Comparison of ENCODE assay signal across 10 cellular contexts in genomic region chr4:1053891-1054290, GRCh38. TPM values are rescaled to one million over a fixed set of nuclear protein-coding genes. Genes with fewer than 3 reads are reported as not detected.
A peak's percentile ranks its signal among the peaks of the same experiment; 100 is the strongest.
DNase-seq lines count a peak whose midpoint lies in the region; TF ChIP-seq lines count a peak whose summit lies in the region.
"Not testable (repeated sequence)": the region's sequence is repeated elsewhere in the genome, so short reads cannot be mapped to it uniquely, and the experiment has no call there.
"Had no signal": no experiment of that assay in that cellular context is flagged by ENCODE, and none has a peak within 500 bp of the region (broad histone marks: within the 10 kb centered on the region; RNA-seq: fewer than 3 reads in every experiment).

No MANE protein-coding gene starts in this region.

- intact Hi-C loops in ovary (cut with DNase I), result not testable (repeated sequence)

- peaks cover 12% of the 10 kb centered on the region for H3K4me1 Mint-ChIP-seq in activated T-cell treated with anti-CD3 and anti-CD28 coated beads, Interleukin-2, amount 50 U/mL, for 24 hours (ENCODE audit: low read depth)
- H3K4me1 Mint-ChIP-seq in activated naive CD4-positive, alpha-beta T cell treated with anti-CD3 and anti-CD28 coated beads, Interleukin-2, amount 10 ng/mL, durations not matched to agents 7 days and 5 days, result peaks cover 11% of the 10 kb centered on the region
- peaks cover 28% of the 10 kb centered on the region for H3K4me1 Mint-ChIP-seq in chondrocyte (ENCODE audit: low read depth)

- CTCF ChIA-PET in activated naive CD4-positive, alpha-beta T cell treated with anti-CD3 and anti-CD28 coated beads, Interleukin-2, amount 10 ng/mL, durations not matched to agents 7 days and 5 days (lab: Charles Lee), result interaction anchor here (0.7 kb wide), 1 partner anchor 11 kb away, joined by 3 read pairs; no protein-coding TSS in a partner anchor

- not testable (repeated sequence) for H3K4me1 ChIP-seq in ovary (ENCODE audit: insufficient read depth)
- peaks cover 43% of the 10 kb centered on the region for H3K4me1 ChIP-seq in suprapubic skin

- H3K4me3 Mint-ChIP-seq in activated T-cell treated with anti-CD3 and anti-CD28 coated beads, Interleukin-2, amount 50 U/mL, for 24 hours; activated naive CD4-positive, alpha-beta T cell treated with anti-CD3 and anti-CD28 coated beads, Interleukin-2, amount 10 ng/mL, durations not matched to agents 7 days and 5 days; chondrocyte (ENCODE audit: unreplicated experiment): not testable (repeated sequence)

- H3K9me3 Mint-ChIP-seq in activated T-cell treated with anti-CD3 and anti-CD28 coated beads, Interleukin-2, amount 50 U/mL, for 24 hours; activated naive CD4-positive, alpha-beta T cell treated with anti-CD3 and anti-CD28 coated beads, Interleukin-2, amount 10 ng/mL, durations not matched to agents 7 days and 5 days; chondrocyte (ENCODE audit: low read depth): not testable (repeated sequence)

- TF ChIP-seq EP300 in ovary (IDR thresholded peaks at IDR 0.05); suprapubic skin (IDR thresholded peaks at IDR 0.05): not testable (repeated sequence)

- H3K36me3 ChIP-seq in ovary, suprapubic skin: not testable (repeated sequence)

- WGBS in ovary, 3 donors, result 63 to 75% (median 70%) methylated on average over 1 to 7 of the region's 7 CpGs
- 31% methylated on average over 6 of the region's 7 CpGs for WGBS in suprapubic skin

- H3K27ac ChIP-seq in ovary, suprapubic skin: not testable (repeated sequence)

- H3K36me3 Mint-ChIP-seq in activated T-cell treated with anti-CD3 and anti-CD28 coated beads, Interleukin-2, amount 50 U/mL, for 24 hours (ENCODE audit: low read depth); activated naive CD4-positive, alpha-beta T cell treated with anti-CD3 and anti-CD28 coated beads, Interleukin-2, amount 10 ng/mL, durations not matched to agents 7 days and 5 days; chondrocyte (ENCODE audit: low read depth): not testable (repeated sequence)

- peak; percentile 4 for DNase-seq in activated CD8-positive, alpha-beta memory T cell treated with anti-CD3 and anti-CD28 coated beads, Interleukin-2, amount 50 U/mL, for 4 hours
- DNase-seq in activated T-cell treated with anti-CD3 and anti-CD28 coated beads, Interleukin-2, amount 50 U/mL, for 24 hours, result peak; percentile 32
- peak; percentile 8 for DNase-seq in activated naive CD4-positive, alpha-beta T cell treated with anti-CD3 and anti-CD28 coated beads, Interleukin-2, amount 10 ng/mL, durations not matched to agents 7 days and 5 days
- DNase-seq in chondrocyte (ENCODE audit: low spot score), result not testable (repeated sequence)
- DNase-seq in ecto neural progenitor cell (ENCODE audit: low spot score), result peak; percentile 26
- DNase-seq in ovary, result peak in 3 of 5 donors; percentile 8 to 13 (median 11)
- DNase-seq in suprapubic skin (ENCODE audit: low spot score in 2 of 2), result peak; percentile 26 to 38

- not testable (repeated sequence) for H3K4me3 ChIP-seq in ovary
- H3K4me3 ChIP-seq in suprapubic skin, result peak overlapping the region; percentile 28

- not testable (repeated sequence) for TF ChIP-seq POLR2A in ovary (IDR thresholded peaks at IDR 0.05); suprapubic skin (IDR thresholded peaks at IDR 0.05)

- H3K9me3 ChIP-seq in ovary, suprapubic skin: not testable (repeated sequence)

- peaks cover 19% of the 10 kb centered on the region for H3K27me3 Mint-ChIP-seq in activated T-cell treated with anti-CD3 and anti-CD28 coated beads, Interleukin-2, amount 50 U/mL, for 24 hours
- peaks cover 59% of the 10 kb centered on the region for H3K27me3 Mint-ChIP-seq in activated naive CD4-positive, alpha-beta T cell treated with anti-CD3 and anti-CD28 coated beads, Interleukin-2, amount 10 ng/mL, durations not matched to agents 7 days and 5 days
- not testable (repeated sequence) for H3K27me3 Mint-ChIP-seq in chondrocyte (ENCODE audit: low read depth)

- H3K27ac Mint-ChIP-seq in activated T-cell treated with anti-CD3 and anti-CD28 coated beads, Interleukin-2, amount 50 U/mL, for 24 hours; activated naive CD4-positive, alpha-beta T cell treated with anti-CD3 and anti-CD28 coated beads, Interleukin-2, amount 10 ng/mL, durations not matched to agents 7 days and 5 days: not testable (repeated sequence)
- H3K27ac Mint-ChIP-seq in chondrocyte (ENCODE audit: unreplicated experiment), result peak overlapping the region; percentile 89

- not testable (repeated sequence) for H3K27me3 ChIP-seq in ovary
- peaks cover 79% of the 10 kb centered on the region for H3K27me3 ChIP-seq in suprapubic skin

- not testable (repeated sequence) for TF ChIP-seq CTCF in chondrocyte (IDR thresholded peaks at IDR 0.05); ovary (IDR thresholded peaks at IDR 0.05); suprapubic skin (IDR thresholded peaks at IDR 0.05)

RNA-seq across cellular contexts. Expression of gene FGFRL1, which starts 42.5 kb away (rescaled TPM):
- total RNA-seq in chondrocyte, result 70.4 to 76.3 TPM (median 75.7 TPM) in 3 replicates
- total RNA-seq in ovary, result 10 to 100 TPM; 23.4 to 59.1 (median 40.2) TPM
- 10 to 100 TPM; 29.5 to 29.6 TPM for polyA plus RNA-seq in ovary
- 10 to 100 TPM in 3 of 4 donors, 1 to 10 TPM in 1; 9.0 to 19.9 (median 12.0) TPM for total RNA-seq in suprapubic skin

RNA-seq across cellular contexts. Expression of gene RNF212, which starts 59.5 kb away (rescaled TPM):
- total RNA-seq in chondrocyte (4.6 to 12.8 TPM (median 9.1 TPM) in 3 replicates), ovary (10 to 100 TPM in 6 of 7 donors, 1 to 10 TPM in 1; 6.2 to 31.0 (median 20.3) TPM), suprapubic skin (10 to 100 TPM in 1 of 4 donors, 1 to 10 TPM in 3; 2.4 to 16.5 (median 4.4) TPM)
- 10 to 100 TPM in 1 of 2 donors, 1 to 10 TPM in 1; 6.8 to 11.5 TPM for polyA plus RNA-seq in ovary
- total RNA-seq: Daoy, G401, GM12878 had no signal
- polyA plus RNA-seq: GM12878 had no signal
